ENCODE assay signal across 9 cellular contexts in genomic region chr1:44803312-44804095, GRCh38. TPM values are rescaled to one million over a fixed set of nuclear protein-coding genes. Genes with fewer than 3 reads are reported as not detected.
DNase-seq lines count a peak whose midpoint lies in the region; ATAC-seq, FAIRE-seq and TF ChIP-seq lines count a peak whose summit lies in the region.
"Had no signal": no experiment of that assay in that cellular context is flagged by ENCODE, and none has a peak within 500 bp of the region (broad histone marks: within the 10 kb centered on the region; RNA-seq: fewer than 3 reads in every experiment).

No MANE protein-coding gene starts in this region.

- POLR2A ChIA-PET in A549 (lab: Yijun Ruan, JAX), result no interaction called here

- no peak for TF ChIP-seq RAD21 in A549 (conservative IDR thresholded peaks at IDR 0.05 in 1 of 2, IDR thresholded peaks at IDR 0.05 in 1 of 2)

- intact Hi-C loops in right cardiac atrium (cut with DNase I), result no loop called here

- H3K27me3 ChIP-seq in WERI-Rb-1 (ENCODE audit: insufficient read depth, low read depth, severe bottlenecking), result no peaks in the 10 kb centered on the region
- no peaks in the 10 kb centered on the region for H3K27me3 ChIP-seq in right cardiac atrium (ENCODE audit: control insufficient read depth, insufficient read depth)

- H3K27ac ChIP-seq in A549 (peak overlapping the region in 1 of 2 experiments; percentile 91; a peak in 3 of 6 replicates), WERI-Rb-1 (peak overlapping the region; percentile 72; the same call in 1 of the 2 replicates), right cardiac atrium (ENCODE audit: low read length) (no peak overlapping the region)

- H3K9me3 ChIP-seq in A549 (no peaks in the 10 kb centered on the region), WERI-Rb-1 (ENCODE audit: severe bottlenecking) (no peaks in the 10 kb centered on the region), right cardiac atrium (ENCODE audit: control insufficient read depth, low read length) (no peaks in the 10 kb centered on the region)

- no peak for TF ChIP-seq POLR2A in A549 (IDR thresholded peaks at IDR 0.05; ENCODE audit: low read length)

- H3K4me1 ChIP-seq in A549, result peaks cover 64% of the 10 kb centered on the region
- H3K4me1 ChIP-seq in right cardiac atrium (ENCODE audit: control insufficient read depth, insufficient read depth, low read length), result peaks cover 29% of the 10 kb centered on the region

- CTCF ChIA-PET in A549 (lab: Yijun Ruan, JAX), result interaction anchor here (0.6 to 3.9 kb wide), 3 partner anchors 10 to 16 kb away, joined by 3 to 9 read pairs (median 4); partner anchors contain the start of gene BEST4

- 94% methylated on average over 9 of the region's 13 CpGs for WGBS in A549 (ENCODE audit: missing lambda C conversion rate)
- WGBS in right cardiac atrium, result 80% methylated on average over 13 of the region's 13 CpGs

- DNase-seq in A549 (ENCODE audit: low read depth in 1 of 2, low spot score in 1 of 2) (no peak), WERI-Rb-1 (no peak), right cardiac atrium (peak in 2 of 3 donors; percentile 34 to 60), cerebellar nuclear complex (lab: John Stamatoyannopoulos, UW) (no peak), UCSD-AML1 (lab: John Stamatoyannopoulos, UW; ENCODE audit: unreplicated experiment) (no peak)
- DNase-seq: DND-41, small intestine had no signal

- H3K4me3 ChIP-seq in A549 (no peak overlapping the region), WERI-Rb-1 (ENCODE audit: low read depth, low read length) (no peak overlapping the region), right cardiac atrium (ENCODE audit: low read length) (no peak overlapping the region)

- no peak for FAIRE-seq in A549 (lab: Jason Lieb, UNC)
- FAIRE-seq: small intestine had no signal

- H3K36me3 ChIP-seq in WERI-Rb-1, result peaks cover 53% of the 10 kb centered on the region

- no peak for TF ChIP-seq EP300 in A549 (IDR thresholded peaks at IDR 0.05)

- peak overlapping the region; percentile 96; the same call in 2 of the 3 replicates for H3K4me2 ChIP-seq in A549

- TF ChIP-seq CTCF in A549 (IDR thresholded peaks at IDR 0.05), result no peak
- no peak for TF ChIP-seq CTCF in WERI-Rb-1 (IDR thresholded peaks at IDR 0.05; ENCODE audit: low read depth, low read length)

- ATAC-seq in A549 (no peak), right cardiac atrium (no peak), HG03097 (IDR thresholded peaks at IDR 0.05; ENCODE audit: low FRiP score, unreplicated experiment) (no peak)

TF ChIP-seq in A549, 52 proteins besides CTCF, POLR2A, EP300 and RAD21:
- TF ChIP-seq GATA3 (IDR thresholded peaks at IDR 0.05; ENCODE audit: borderline replicate concordance) (no peak), HOXA7 (CRISPR knock-in tag; IDR thresholded peaks at IDR 0.05) (no peak), RFX5 (IDR thresholded peaks at IDR 0.05) (no peak), CHD2 (IDR thresholded peaks at IDR 0.05; ENCODE audit: low read length, partially characterized antibody) (no peak), USF2 (IDR thresholded peaks at IDR 0.05) (no peak), FOXS1 (CRISPR knock-in tag; IDR thresholded peaks at IDR 0.05) (no peak), MAFK (IDR thresholded peaks at IDR 0.05; ENCODE audit: partially characterized antibody) (no peak), EHF (CRISPR knock-in tag; IDR thresholded peaks at IDR 0.05) (no peak), BCL3 (IDR thresholded peaks at IDR 0.05) (no peak), E2F6 (IDR thresholded peaks at IDR 0.05; ENCODE audit: borderline replicate concordance, low read depth) (no peak), PBX3 (IDR thresholded peaks at IDR 0.05) (no peak), KDM1A (IDR thresholded peaks at IDR 0.05; ENCODE audit: low read depth) (no peak), POLR2AphosphoS2 (conservative IDR thresholded peaks at IDR 0.05; ENCODE audit: low read length) (no peak; the same call in 1 of the 2 replicates), MAX (IDR thresholded peaks at IDR 0.05) (no peak)

RNA-seq across cellular contexts. Expression of gene PLK3, which starts 3.3 kb away (rescaled TPM):
- polyA plus RNA-seq in A549 (2011; rRNA removed) (12.6 and 16.0 TPM in 2 replicates), A549 (2017; fragmentation: RNase III; extraction: RNeasy Plus Mini Kit Qiagen cat#74134 plus additional on column Dnase treatment) (10.9 to 11.6 TPM (median 11.2 TPM) in 3 replicates), right cardiac atrium (11.0 TPM)
- polyA plus RNA-seq in A549 (2012; cell fraction: cytosol; rRNA removed), result 20.0 and 21.0 TPM in 2 replicates
- polyA plus RNA-seq in A549 (2012; cell fraction: nucleus; rRNA removed), result 109 and 111 TPM in 2 replicates
- 19.7 and 20.1 TPM in 2 replicates for polyA minus RNA-seq in A549 (2011; rRNA and poly(A)+ RNA removed)
- total RNA-seq in right cardiac atrium, result 10 to 100 TPM in 1 of 4 donors, 1 to 10 TPM in 3; 6.0 to 11.4 (median 8.2) TPM

RNA-seq across cellular contexts. Expression of gene DYNLT4, which starts 3.6 kb away (rescaled TPM):
- polyA plus RNA-seq in A549 (2011; rRNA removed) (0.21 TPM in 1 of 2 replicates, not detected in the other), A549 (2017; fragmentation: RNase III; extraction: RNeasy Plus Mini Kit Qiagen cat#74134 plus additional on column Dnase treatment) (0.12 to 0.18 TPM in 2 of 3 replicates, not detected in the other), right cardiac atrium (1.1 TPM)
- polyA plus RNA-seq in A549 (2012; cell fraction: cytosol; rRNA removed), result 0.48 and 0.92 TPM in 2 replicates
- 0.70 and 0.84 TPM in 2 replicates for polyA plus RNA-seq in A549 (2012; cell fraction: nucleus; rRNA removed)
- polyA minus RNA-seq in A549 (2011; rRNA and poly(A)+ RNA removed), result not detected in 2 replicates
- total RNA-seq in right cardiac atrium, result under 1 TPM in 3 of 4 donors, not detected in 1; 0.44 to 0.74 (median 0.47) TPM
- total RNA-seq: fibroblast of villous mesenchyme had no signal

RNA-seq across cellular contexts. Expression of gene BTBD19, which starts 4.8 kb away (rescaled TPM):
- polyA plus RNA-seq in A549 (2011; rRNA removed) (4.2 and 4.7 TPM in 2 replicates), A549 (2017; fragmentation: RNase III; extraction: RNeasy Plus Mini Kit Qiagen cat#74134 plus additional on column Dnase treatment) (4.5 to 8.9 TPM (median 7.4 TPM) in 3 replicates), right cardiac atrium (6.4 TPM)
- 3.9 and 4.5 TPM in 2 replicates for polyA plus RNA-seq in A549 (2012; cell fraction: cytosol; rRNA removed)
- polyA plus RNA-seq in A549 (2012; cell fraction: nucleus; rRNA removed), result 28.1 and 33.9 TPM in 2 replicates
- 3.5 and 4.6 TPM in 2 replicates for polyA minus RNA-seq in A549 (2011; rRNA and poly(A)+ RNA removed)
- total RNA-seq in right cardiac atrium, result 1 to 10 TPM; 5.1 to 8.8 (median 5.7) TPM

RNA-seq across cellular contexts. Expression of gene BEST4, which starts 15.5 kb away (rescaled TPM):
- polyA plus RNA-seq in A549 (2011; rRNA removed) (0.04 and 0.09 TPM in 2 replicates), A549 (2017; fragmentation: RNase III; extraction: RNeasy Plus Mini Kit Qiagen cat#74134 plus additional on column Dnase treatment) (0.07 to 0.08 TPM in 2 of 3 replicates, not detected in the other), right cardiac atrium (0.18 TPM)
- polyA plus RNA-seq in A549 (2012; cell fraction: cytosol; rRNA removed), result 0.05 TPM in 2 replicates
- polyA plus RNA-seq in A549 (2012; cell fraction: nucleus; rRNA removed), result 0.27 and 0.30 TPM in 2 replicates
- polyA minus RNA-seq in A549 (2011; rRNA and poly(A)+ RNA removed), result 0.25 TPM in 1 of 2 replicates, not detected in the other
- total RNA-seq in right cardiac atrium, result under 1 TPM; 0.14 to 0.28 (median 0.22) TPM
- total RNA-seq: fibroblast of villous mesenchyme had no signal

RNA-seq across cellular contexts. Expression of gene RPS8, which starts 28.2 kb away (rescaled TPM):
- polyA plus RNA-seq in A549 (2011; rRNA removed) (1,515 and 1,820 TPM in 2 replicates), A549 (2017; fragmentation: RNase III; extraction: RNeasy Plus Mini Kit Qiagen cat#74134 plus additional on column Dnase treatment) (1,575 to 1,608 TPM (median 1,577 TPM) in 3 replicates), right cardiac atrium (1,144 TPM)
- 1,474 and 1,759 TPM in 2 replicates for polyA plus RNA-seq in A549 (2012; cell fraction: cytosol; rRNA removed)
- 676 and 747 TPM in 2 replicates for polyA plus RNA-seq in A549 (2012; cell fraction: nucleus; rRNA removed)
- polyA minus RNA-seq in A549 (2011; rRNA and poly(A)+ RNA removed), result 365 and 468 TPM in 2 replicates
- 1,000 to 10,000 TPM in 1 of 4 donors, 100 to 1,000 TPM in 3; 848 to 1,081 (median 910) TPM for total RNA-seq in right cardiac atrium

Comparison
In these comparisons a context has a peak if more than half of its experiments do, and no peak if none do; other contexts are left out.
1. DNase-seq: peak in right cardiac atrium (2 of 3); none in A549 (0 of 2), WERI-Rb-1 (single experiment), cerebellar nuclear complex (0 of 2) and UCSD-AML1 (single experiment).